In the genomic region with DNA sequence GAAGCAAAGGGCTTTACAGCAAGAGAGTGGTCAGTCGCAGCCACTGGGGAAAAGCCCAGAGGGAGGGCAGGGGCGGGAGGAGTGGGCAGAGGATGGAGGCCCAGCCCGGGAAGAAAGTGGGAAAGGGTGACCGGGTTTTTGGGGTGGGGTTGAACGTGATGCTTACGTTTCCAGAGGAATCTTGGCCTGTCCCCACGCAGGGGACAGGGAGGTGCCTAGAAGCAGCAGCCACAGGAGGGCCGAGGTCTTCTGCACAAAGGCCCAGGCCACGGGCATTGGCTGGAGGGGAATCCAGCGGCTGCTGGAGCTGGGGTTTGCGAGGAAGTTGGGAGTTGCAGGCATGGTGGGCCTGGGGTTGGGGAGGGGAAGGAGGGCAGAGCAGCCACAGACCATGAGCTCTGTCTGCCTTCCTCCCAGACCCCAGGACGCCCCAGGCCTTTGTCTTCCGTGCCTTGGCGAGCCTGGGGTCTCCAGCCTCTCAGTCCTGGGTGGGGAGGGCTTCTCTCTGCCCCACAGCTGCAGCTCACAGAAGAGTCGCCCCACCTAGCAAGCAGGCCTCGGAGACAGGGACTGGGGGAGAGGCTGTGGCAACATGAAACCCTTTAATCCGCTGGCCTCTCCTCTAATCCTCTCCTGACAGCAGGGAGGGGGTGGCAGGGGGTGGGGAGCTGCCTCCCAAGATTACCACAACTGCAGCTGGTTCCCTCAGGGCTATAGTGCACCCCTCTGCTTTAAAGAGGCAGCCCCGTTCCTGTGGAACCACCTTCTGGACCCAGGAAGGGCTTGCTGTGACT, we compare ENCODE assay signal across 10 cellular contexts. TPM values are rescaled to one million over a fixed set of nuclear protein-coding genes. Genes with fewer than 3 reads are reported as not detected.
DNase-seq lines count a peak whose midpoint lies in the region; ATAC-seq and TF ChIP-seq lines count a peak whose summit lies in the region.
"Had no signal": no experiment of that assay in that cellular context is flagged by ENCODE, and none has a peak within 500 bp of the region (broad histone marks: within the 10 kb centered on the region; RNA-seq: fewer than 3 reads in every experiment).

A gene with protein sequence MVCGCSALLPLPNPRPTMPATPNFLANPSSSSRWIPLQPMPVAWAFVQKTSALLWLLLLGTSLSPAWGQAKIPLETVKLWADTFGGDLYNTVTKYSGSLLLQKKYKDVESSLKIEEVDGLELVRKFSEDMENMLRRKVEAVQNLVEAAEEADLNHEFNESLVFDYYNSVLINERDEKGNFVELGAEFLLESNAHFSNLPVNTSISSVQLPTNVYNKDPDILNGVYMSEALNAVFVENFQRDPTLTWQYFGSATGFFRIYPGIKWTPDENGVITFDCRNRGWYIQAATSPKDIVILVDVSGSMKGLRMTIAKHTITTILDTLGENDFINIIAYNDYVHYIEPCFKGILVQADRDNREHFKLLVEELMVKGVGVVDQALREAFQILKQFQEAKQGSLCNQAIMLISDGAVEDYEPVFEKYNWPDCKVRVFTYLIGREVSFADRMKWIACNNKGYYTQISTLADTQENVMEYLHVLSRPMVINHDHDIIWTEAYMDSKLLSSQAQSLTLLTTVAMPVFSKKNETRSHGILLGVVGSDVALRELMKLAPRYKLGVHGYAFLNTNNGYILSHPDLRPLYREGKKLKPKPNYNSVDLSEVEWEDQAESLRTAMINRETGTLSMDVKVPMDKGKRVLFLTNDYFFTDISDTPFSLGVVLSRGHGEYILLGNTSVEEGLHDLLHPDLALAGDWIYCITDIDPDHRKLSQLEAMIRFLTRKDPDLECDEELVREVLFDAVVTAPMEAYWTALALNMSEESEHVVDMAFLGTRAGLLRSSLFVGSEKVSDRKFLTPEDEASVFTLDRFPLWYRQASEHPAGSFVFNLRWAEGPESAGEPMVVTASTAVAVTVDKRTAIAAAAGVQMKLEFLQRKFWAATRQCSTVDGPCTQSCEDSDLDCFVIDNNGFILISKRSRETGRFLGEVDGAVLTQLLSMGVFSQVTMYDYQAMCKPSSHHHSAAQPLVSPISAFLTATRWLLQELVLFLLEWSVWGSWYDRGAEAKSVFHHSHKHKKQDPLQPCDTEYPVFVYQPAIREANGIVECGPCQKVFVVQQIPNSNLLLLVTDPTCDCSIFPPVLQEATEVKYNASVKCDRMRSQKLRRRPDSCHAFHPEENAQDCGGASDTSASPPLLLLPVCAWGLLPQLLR (minus strand): TSS at position 572 of the 794 bp plus-strand sequence. CDS start 179 bp downstream, at position 393.

- H3K9me3 ChIP-seq in BLaER1 = no peaks in the 10 kb centered on the region

- H3K27me3 Mint-ChIP-seq in nephron progenitor cell (ENCODE audit: low read depth, poor library complexity) = peaks cover 13% of the 10 kb centered on the region

- H3K4me3 Mint-ChIP-seq in nephron progenitor cell = peak within 1 kb of the TSS; percentile 73

- no peaks in the 10 kb centered on the region for H3K27me3 ChIP-seq in BLaER1

- H3K36me3 Mint-ChIP-seq in nephron progenitor cell (ENCODE audit: low read depth) = no peaks in the 10 kb centered on the region

- H3K4me2 ChIP-seq in BLaER1 = peak within 1 kb of the TSS; percentile 94

- H3K4me1 ChIP-seq in BLaER1 = peaks cover 97% of the 10 kb centered on the region

- ATAC-seq in GM21528 (IDR thresholded peaks at IDR 0.05; ENCODE audit: low FRiP score, unreplicated experiment) (no peak), esophagus mucosa (no peak)

- H3K4me3 ChIP-seq in BLaER1 (peak within 1 kb of the TSS; percentile 70), coronary artery (peak within 1 kb of the TSS; percentile 46)

- H3K36me3 ChIP-seq in BLaER1 = no peaks in the 10 kb centered on the region

- H4K20me1 ChIP-seq in BLaER1 = no peaks in the 10 kb centered on the region

- no peaks in the 10 kb centered on the region for H3K9me3 Mint-ChIP-seq in nephron progenitor cell

- no peak for TF ChIP-seq CTCF in coronary artery (IDR thresholded peaks at IDR 0.05)
- TF ChIP-seq CTCF in nephron progenitor cell (IDR thresholded peaks at IDR 0.05) = no peak

- DNase-seq in HT1080 (ENCODE audit: low read depth) (no peak), coronary artery (ENCODE audit: low spot score) (no peak), nephron progenitor cell (peak; percentile 23), amniotic stem cell (lab: John Stamatoyannopoulos, UW) (no peak)
- DNase-seq in stimulated activated CD4-positive, alpha-beta T cell treated with anti-CD3 and anti-CD28 coated beads, Interleukin-15, amount 100 ng/mL, for 24 hours = no peak
- DNase-seq: NK-92 treated with Interleukin-12 subunit alpha and Interleukin-12 subunit beta, amount 100 ng/mL, for 24 hours had no signal

- peak within 1 kb of the TSS; percentile 88 for H3K9ac ChIP-seq in BLaER1

- H3K4me1 Mint-ChIP-seq in nephron progenitor cell = peaks cover 84% of the 10 kb centered on the region

- H3K27ac ChIP-seq in BLaER1 (peak within 1 kb of the TSS; percentile 95), coronary artery (peak within 1 kb of the TSS in 1 of 2 donors; percentile 65)

- H3K27ac Mint-ChIP-seq in nephron progenitor cell = peak within 1 kb of the TSS; percentile 80

RNA-seq across cellular contexts. Expression of the gene that starts here (rescaled TPM):
- total RNA-seq in HT1080 (2014; rRNA removed; shearing (Covaris generic)) = 35.2 and 44.0 TPM in 2 replicates
- 86.4 and 89.0 TPM in 2 replicates for polyA plus RNA-seq in HT1080 (2015; cell fraction: cytosol; rRNA removed)
- 222 and 247 TPM in 2 replicates for polyA plus RNA-seq in HT1080 (2015; cell fraction: nucleus; rRNA removed)
- 1.1 TPM for total RNA-seq in esophagus mucosa
- total RNA-seq: temporal lobe had no signal

Comparison
In these comparisons a context has a peak if more than half of its experiments do, and no peak if none do; other contexts are left out.
1. RNA of the gene that starts here (total RNA-seq): 35.2 to 44.0 TPM in HT1080; 1.1 TPM in esophagus mucosa (single experiment); every median in the first group is over 10 times any median in the second.